ENCODE assay signal across 19 cellular contexts in the genomic region with DNA sequence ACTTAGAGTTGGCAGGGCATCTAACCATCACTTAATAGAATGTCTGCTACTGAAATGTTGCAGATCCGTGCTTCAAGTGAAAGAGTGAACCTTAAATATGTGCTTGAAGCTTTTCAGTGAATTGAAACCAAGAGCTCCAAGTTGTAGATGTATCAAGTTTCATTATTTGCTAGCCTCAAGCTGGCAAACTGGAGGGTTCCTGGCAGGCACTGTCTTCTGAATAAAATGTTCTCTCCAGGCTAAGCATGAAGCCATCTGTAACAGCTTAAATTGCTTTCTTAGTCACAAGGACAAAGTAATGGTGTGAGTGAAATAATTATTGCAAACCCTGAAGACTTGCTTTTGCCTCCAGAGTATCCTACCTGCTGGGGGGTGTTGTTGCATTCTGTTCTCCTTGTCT.
DNase-seq lines count a peak whose midpoint lies in the region; ATAC-seq and TF ChIP-seq lines count a peak whose summit lies in the region.
"Had no signal": no experiment of that assay in that cellular context is flagged by ENCODE, and none has a peak within 500 bp of the region (broad histone marks: within the 10 kb centered on the region; RNA-seq: fewer than 3 reads in every experiment).

No MANE protein-coding gene starts in this region.

- H3K4me2 ChIP-seq in GM23338, result no peak overlapping the region

- no peaks in the 10 kb centered on the region for H3F3A ChIP-seq in GM23338 (replicated peaks; ENCODE audit: low read depth)

- no peak overlapping the region for H2AFZ ChIP-seq in GM23338

- DNase-seq in A673 (ENCODE audit: low spot score) (peak; percentile 3), LHCN-M2 (ENCODE audit: low read depth) (peak; percentile 36), medulla oblongata (ENCODE audit: extremely low spot score) (peak; percentile 22), GM23338 (ENCODE audit: low spot score) (no peak), NOMO-1 treated with dmso at 0.1 percent for 144 hours (lab: John Stamatoyannopoulos, UW; ENCODE audit: unreplicated experiment) (no peak), OCI-M1 (lab: John Stamatoyannopoulos, UW) (no peak)
- DNase-seq: activated CD4-positive, CD25-positive, alpha-beta regulatory T cell; activated CD8-positive, alpha-beta T cell treated with anti-CD3 and anti-CD28 coated beads, Interleukin-2, amount 10 ng/mL, durations not matched to agents 7 days and 5 days; effector memory CD4-positive, alpha-beta T cell; foreskin keratinocyte; left cardiac atrium; NCI-H2081; pancreas; SJCRH30; tibial artery had no signal

- H3K4me3 ChIP-seq in A673 (ENCODE audit: low read depth, low read length, poor library complexity, severe bottlenecking) (no peak overlapping the region), GM23338 (no peak overlapping the region)
- H3K4me3 ChIP-seq: cardiac muscle cell, pancreas, SJCRH30, tibial artery had no signal

- intact Hi-C loops in A673 (cut with micrococcal nuclease; ENCODE audit: unreplicated experiment), result no loop called here

- H3K36me3 ChIP-seq in A673 (ENCODE audit: insufficient read depth, low read length, poor library complexity, severe bottlenecking) (no peaks in the 10 kb centered on the region), GM23338 (ENCODE audit: insufficient read depth) (no peaks in the 10 kb centered on the region)
- H3K36me3 ChIP-seq: cardiac muscle cell, pancreas, SJCRH30, tibial artery had no signal

- H3K27ac ChIP-seq in A673 (ENCODE audit: low read depth, low read length, poor library complexity, severe bottlenecking), result no peak overlapping the region
- peak overlapping the region; percentile 5 for H3K27ac ChIP-seq in angular gyrus (ENCODE audit: low read depth, low read length)
- no peak overlapping the region for H3K27ac ChIP-seq in GM23338 (ENCODE audit: low read depth)
- H3K27ac ChIP-seq: cardiac muscle cell, foreskin keratinocyte, pancreas, SJCRH30, tibial artery had no signal

- no peaks in the 10 kb centered on the region for H3K36me3 Mint-ChIP-seq in GM23338 (ENCODE audit: low read depth)

- no peaks in the 10 kb centered on the region; the same call in 2 of the 3 replicates for H3K4me1 Mint-ChIP-seq in GM23338

- ATAC-seq in GM23338 (no peak), HG02642 (IDR thresholded peaks at IDR 0.05; ENCODE audit: poor library complexity, unreplicated experiment) (no peak)
- ATAC-seq: activated CD8-positive, alpha-beta T cell treated with anti-CD3 and anti-CD28 coated beads, Interleukin-2, amount 10 ng/mL, durations not matched to agents 7 days and 5 days; foreskin keratinocyte; left cardiac atrium; pancreas had no signal

- no peaks in the 10 kb centered on the region for H3K27me3 Mint-ChIP-seq in GM23338 (ENCODE audit: insufficient read depth, low read depth, poor library complexity)

- no TSS peak for BruUV-seq in A673 (replicated peaks; lab: Mats Ljungman, UMichigan)

- no peaks in the 10 kb centered on the region for H3K4me1 ChIP-seq in A673 (ENCODE audit: insufficient read depth, low read length, poor library complexity, severe bottlenecking)
- no peaks in the 10 kb centered on the region for H3K4me1 ChIP-seq in GM23338 (ENCODE audit: insufficient read depth)
- H3K4me1 ChIP-seq: foreskin keratinocyte, pancreas, tibial artery had no signal

- TF ChIP-seq CTCF in A673 (conservative IDR thresholded peaks at IDR 0.05; ENCODE audit: low read depth, low read length) (no peak), GM23338 (conservative IDR thresholded peaks at IDR 0.05; ENCODE audit: low read depth in 2 of 2) (no peak)

- CTCF ChIA-PET in A673 (lab: Charles Lee), result no interaction called here

- no peaks in the 10 kb centered on the region for H4K20me1 ChIP-seq in GM23338 (replicated peaks; ENCODE audit: insufficient read depth)

- no peak overlapping the region for H3K4me3 Mint-ChIP-seq in GM23338
- H3K4me3 Mint-ChIP-seq: activated CD8-positive, alpha-beta T cell treated with anti-CD3 and anti-CD28 coated beads, Interleukin-2, amount 10 ng/mL, durations not matched to agents 7 days and 5 days; T-helper 2 cell treated with Interferon-gamma antibody and Interleukin-4, amounts not matched to agents 5 μg/mL and 100 μg/mL, for 36 hours had no signal

- H3K79me2 ChIP-seq in GM23338 (replicated peaks; ENCODE audit: insufficient read depth), result no peaks in the 10 kb centered on the region

- no peak overlapping the region for H3K27ac Mint-ChIP-seq in GM23338
- H3K27ac Mint-ChIP-seq: activated CD8-positive, alpha-beta T cell treated with anti-CD3 and anti-CD28 coated beads, Interleukin-2, amount 10 ng/mL, durations not matched to agents 7 days and 5 days; T-helper 2 cell treated with Interferon-gamma antibody and Interleukin-4, amounts not matched to agents 5 μg/mL and 100 μg/mL, for 36 hours had no signal

- H3K27me3 ChIP-seq in A673 (replicated peaks; ENCODE audit: insufficient read depth, low read depth, low read length, poor library complexity) (no peaks in the 10 kb centered on the region), GM23338 (ENCODE audit: insufficient read depth) (no peaks in the 10 kb centered on the region)
- H3K27me3 ChIP-seq: cardiac muscle cell, foreskin keratinocyte, pancreas, SJCRH30, tibial artery had no signal

- H3K9me3 Mint-ChIP-seq in GM23338, result no peaks in the 10 kb centered on the region

- H3K9me3 ChIP-seq in A673 (ENCODE audit: low read depth, low read length, poor library complexity, severe bottlenecking), result no peaks in the 10 kb centered on the region
- H3K9me3 ChIP-seq: pancreas, SJCRH30, tibial artery had no signal

- no peaks in the 10 kb centered on the region for H3K9me2 ChIP-seq in GM23338 (ENCODE audit: insufficient read depth)

- POLR2A ChIA-PET in A673 (lab: Charles Lee; ENCODE audit: low non-redundant PET), result no interaction called here

TF ChIP-seq in GM23338, 12 proteins besides CTCF, POLR2A, EP300 and RAD21 (continues in another document):
- TF ChIP-seq EZH2phosphoT487 (IDR thresholded peaks at IDR 0.05; ENCODE audit: unreplicated experiment) (no peak), POLR2AphosphoS5 (IDR thresholded peaks at IDR 0.05; ENCODE audit: low read depth) (no peak), JUNB (IDR thresholded peaks at IDR 0.05; ENCODE audit: unreplicated experiment) (no peak), CREB1 (CRISPR knock-in tag; IDR thresholded peaks at IDR 0.05; ENCODE audit: low read depth) (no peak), NANOG (IDR thresholded peaks at IDR 0.05; ENCODE audit: borderline replicate concordance) (no peak), EZH2 (IDR thresholded peaks at IDR 0.05; ENCODE audit: low read depth, unreplicated experiment) (no peak), STAT1 (IDR thresholded peaks at IDR 0.05; ENCODE audit: unreplicated experiment) (no peak), ZNF114 (CRISPR knock-in tag; IDR thresholded peaks at IDR 0.05) (no peak), ZNF331 (CRISPR knock-in tag; IDR thresholded peaks at IDR 0.05; ENCODE audit: low read depth) (no peak)
- TF ChIP-seq, protein P1, sequence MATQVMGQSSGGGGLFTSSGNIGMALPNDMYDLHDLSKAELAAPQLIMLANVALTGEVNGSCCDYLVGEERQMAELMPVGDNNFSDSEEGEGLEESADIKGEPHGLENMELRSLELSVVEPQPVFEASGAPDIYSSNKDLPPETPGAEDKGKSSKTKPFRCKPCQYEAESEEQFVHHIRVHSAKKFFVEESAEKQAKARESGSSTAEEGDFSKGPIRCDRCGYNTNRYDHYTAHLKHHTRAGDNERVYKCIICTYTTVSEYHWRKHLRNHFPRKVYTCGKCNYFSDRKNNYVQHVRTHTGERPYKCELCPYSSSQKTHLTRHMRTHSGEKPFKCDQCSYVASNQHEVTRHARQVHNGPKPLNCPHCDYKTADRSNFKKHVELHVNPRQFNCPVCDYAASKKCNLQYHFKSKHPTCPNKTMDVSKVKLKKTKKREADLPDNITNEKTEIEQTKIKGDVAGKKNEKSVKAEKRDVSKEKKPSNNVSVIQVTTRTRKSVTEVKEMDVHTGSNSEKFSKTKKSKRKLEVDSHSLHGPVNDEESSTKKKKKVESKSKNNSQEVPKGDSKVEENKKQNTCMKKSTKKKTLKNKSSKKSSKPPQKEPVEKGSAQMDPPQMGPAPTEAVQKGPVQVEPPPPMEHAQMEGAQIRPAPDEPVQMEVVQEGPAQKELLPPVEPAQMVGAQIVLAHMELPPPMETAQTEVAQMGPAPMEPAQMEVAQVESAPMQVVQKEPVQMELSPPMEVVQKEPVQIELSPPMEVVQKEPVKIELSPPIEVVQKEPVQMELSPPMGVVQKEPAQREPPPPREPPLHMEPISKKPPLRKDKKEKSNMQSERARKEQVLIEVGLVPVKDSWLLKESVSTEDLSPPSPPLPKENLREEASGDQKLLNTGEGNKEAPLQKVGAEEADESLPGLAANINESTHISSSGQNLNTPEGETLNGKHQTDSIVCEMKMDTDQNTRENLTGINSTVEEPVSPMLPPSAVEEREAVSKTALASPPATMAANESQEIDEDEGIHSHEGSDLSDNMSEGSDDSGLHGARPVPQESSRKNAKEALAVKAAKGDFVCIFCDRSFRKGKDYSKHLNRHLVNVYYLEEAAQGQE (IDR thresholded peaks at IDR 0.05; ENCODE audit: unreplicated experiment), result no peak
- TF ChIP-seq, protein P2, sequence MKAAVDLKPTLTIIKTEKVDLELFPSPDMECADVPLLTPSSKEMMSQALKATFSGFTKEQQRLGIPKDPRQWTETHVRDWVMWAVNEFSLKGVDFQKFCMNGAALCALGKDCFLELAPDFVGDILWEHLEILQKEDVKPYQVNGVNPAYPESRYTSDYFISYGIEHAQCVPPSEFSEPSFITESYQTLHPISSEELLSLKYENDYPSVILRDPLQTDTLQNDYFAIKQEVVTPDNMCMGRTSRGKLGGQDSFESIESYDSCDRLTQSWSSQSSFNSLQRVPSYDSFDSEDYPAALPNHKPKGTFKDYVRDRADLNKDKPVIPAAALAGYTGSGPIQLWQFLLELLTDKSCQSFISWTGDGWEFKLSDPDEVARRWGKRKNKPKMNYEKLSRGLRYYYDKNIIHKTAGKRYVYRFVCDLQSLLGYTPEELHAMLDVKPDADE (IDR thresholded peaks at IDR 0.05), result no peak

Comparison
In these comparisons a context has a peak if more than half of its experiments do, and no peak if none do; other contexts are left out.
1. DNase-seq: peak in A673 (single experiment), LHCN-M2 (single experiment) and medulla oblongata (single experiment); none in GM23338 (single experiment), NOMO-1 treated with dmso at 0.1 percent for 144 hours (single experiment) and OCI-M1 (single experiment).